Comparison of ENCODE assay signal across 1 cellular context in genomic region chr6:87697581-87698552, GRCh38.
TF ChIP-seq lines count a peak whose summit lies in the region.

No MANE protein-coding gene starts in this region.

TF ChIP-seq in HEK293, 187 proteins besides CTCF, POLR2A, EP300 and RAD21 (continued from another document):
- TF ChIP-seq, protein P1, sequence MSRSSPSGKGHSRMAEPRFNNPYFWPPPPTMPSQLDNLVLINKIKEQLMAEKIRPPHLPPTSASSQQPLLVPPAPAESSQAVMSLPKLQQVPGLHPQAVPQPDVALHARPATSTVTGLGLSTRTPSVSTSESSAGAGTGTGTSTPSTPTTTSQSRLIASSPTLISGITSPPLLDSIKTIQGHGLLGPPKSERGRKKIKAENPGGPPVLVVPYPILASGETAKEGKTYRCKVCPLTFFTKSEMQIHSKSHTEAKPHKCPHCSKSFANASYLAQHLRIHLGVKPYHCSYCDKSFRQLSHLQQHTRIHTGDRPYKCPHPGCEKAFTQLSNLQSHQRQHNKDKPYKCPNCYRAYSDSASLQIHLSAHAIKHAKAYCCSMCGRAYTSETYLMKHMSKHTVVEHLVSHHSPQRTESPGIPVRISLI (tag by site-specific recombination; IDR thresholded peaks at IDR 0.05): no peak
- TF ChIP-seq ZNF561 (tag by site-specific recombination; IDR thresholded peaks at IDR 0.05; ENCODE audit: borderline replicate concordance) (0 out of 2 replicates have a peak, but pooled peaks have one; percentile 21), ZBTB11 (tag by site-specific recombination; conservative IDR thresholded peaks at IDR 0.05; ENCODE audit: low read depth) (peak; percentile 55)
